ENCODE assay signal across 10 cellular contexts in the genomic region with DNA sequence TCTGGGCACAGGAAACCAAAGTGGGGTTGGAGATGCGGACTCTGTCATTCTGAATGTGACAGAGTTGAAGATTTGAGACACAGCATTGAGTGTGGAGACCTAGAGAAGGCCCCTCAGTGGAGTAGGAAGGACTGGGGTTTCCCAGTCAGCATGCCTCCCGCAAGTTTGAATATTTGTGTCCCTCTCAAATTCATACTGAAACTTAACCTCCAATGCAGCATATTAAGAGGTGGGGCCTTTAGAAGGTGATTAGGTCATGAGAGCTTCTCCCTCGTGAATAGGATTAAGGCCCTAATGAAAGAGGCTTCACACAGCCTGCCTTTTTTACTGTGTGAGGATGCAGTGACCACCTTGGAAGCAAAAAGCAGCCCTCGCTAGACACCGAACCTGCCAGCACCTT. TPM values are rescaled to one million over a fixed set of nuclear protein-coding genes. Genes with fewer than 3 reads are reported as not detected.
DNase-seq lines count a peak whose midpoint lies in the region; ATAC-seq, FAIRE-seq and TF ChIP-seq lines count a peak whose summit lies in the region.
"Had no signal": no experiment of that assay in that cellular context is flagged by ENCODE, and none has a peak within 500 bp of the region (broad histone marks: within the 10 kb centered on the region; RNA-seq: fewer than 3 reads in every experiment).

No MANE protein-coding gene starts in this region.

- H3K27ac ChIP-seq in K562 (ENCODE audit: extremely low read depth, low read depth, low read length) = peak overlapping the region; percentile 15; the same call in 1 of the 3 replicates
- H3K27ac ChIP-seq: stomach had no signal

- intact Hi-C loops in K562 (cut with micrococcal nuclease) = no loop called here

- in situ Hi-C loops in K562 (cut with MboI) = no loop called here

- peak; percentile 56 for ATAC-seq in HG02973 (IDR thresholded peaks at IDR 0.05; ENCODE audit: unreplicated experiment)
- ATAC-seq in K562 = no peak
- ATAC-seq in GM18519 (IDR thresholded peaks at IDR 0.05; ENCODE audit: low FRiP score, unreplicated experiment) = no peak
- ATAC-seq: sciatic nerve had no signal

- BruUV-seq in K562 (replicated peaks; lab: Mats Ljungman, UMichigan) = no TSS peak

- POLR2A ChIA-PET in K562 (lab: Yijun Ruan, JAX) = interaction anchor here (2.8 to 3.7 kb wide), 2 partner anchors 10 to 14 kb away, joined by 12 to 17 read pairs; no protein-coding TSS in a partner anchor

- TF ChIP-seq EP300 in K562 (IDR thresholded peaks at IDR 0.05; ENCODE audit: low read length) = no peak

- FAIRE-seq in K562 (lab: Jason Lieb, UNC) = no peak
- FAIRE-seq: A204.1, endometrium had no signal

- TF ChIP-seq CTCF in K562 (IDR thresholded peaks at IDR 0.05 in 2 of 3, conservative IDR thresholded peaks at IDR 0.05 in 1 of 3; ENCODE audit: insufficient read depth in 2 of 3, low read depth in 1 of 3, low read length in 3 of 3) = no peak

- 89% methylated on average over 5 of the region's 5 CpGs for WGBS in K562 (ENCODE audit: insufficient coverage, low coverage, missing lambda C conversion rate)

- TF ChIP-seq POLR2A in K562 (conservative IDR thresholded peaks at IDR 0.05) = no peak

- H3K4me3 ChIP-seq in K562 = no peak overlapping the region
- H3K4me3 ChIP-seq: stomach had no signal

- H3K79me2 ChIP-seq in K562 (ENCODE audit: control insufficient read depth, insufficient read depth, low read length) = peaks cover 13% of the 10 kb centered on the region

- H3K9ac ChIP-seq in K562 (ENCODE audit: insufficient read depth in 1 of 2, low read depth in 2 of 2, low read length in 2 of 2) = no peak overlapping the region; a peak in 1 of 4 replicates

- peak; percentile 20 for DNase-seq in activated CD4-positive, alpha-beta T cell treated with anti-CD3 and anti-CD28 coated beads for 48 hours
- no peak for DNase-seq in activated CD4-positive, alpha-beta T cell treated with anti-CD3 and anti-CD28 coated beads, Interleukin-2, amount 50 U/mL, for 1 hour
- no peak for DNase-seq in K562 (ENCODE audit: extremely low read depth in 1 of 4, low spot score in 3 of 4)
- no peak for DNase-seq in DMS153 treated with DMSO at 0.1 percent for 48 hours (lab: John Stamatoyannopoulos, UW; ENCODE audit: unreplicated experiment)
- DNase-seq: stomach had no signal

- H3K4me1 ChIP-seq in K562 (replicated peaks in 1 of 2; ENCODE audit: control insufficient read depth in 2 of 2, insufficient read depth in 2 of 2, low read length in 2 of 2) = peaks cover 15 to 21% of the 10 kb centered on the region in 2 experiments

- no peaks in the 10 kb centered on the region for H3K9me3 ChIP-seq in K562 (replicated peaks; ENCODE audit: control insufficient read depth, insufficient read depth, low read depth, low read length)
- H3K9me3 ChIP-seq: stomach had no signal

- H2AFZ ChIP-seq in K562 (ENCODE audit: low read depth, low read length) = no peak overlapping the region

- H3K4me2 ChIP-seq in K562 (ENCODE audit: insufficient read depth, low read length) = no peak overlapping the region

- peaks cover 39% of the 10 kb centered on the region for H3K36me3 ChIP-seq in K562 (ENCODE audit: control insufficient read depth, insufficient read depth, low read length)

- no peaks in the 10 kb centered on the region for H3K9me1 ChIP-seq in K562 (ENCODE audit: control insufficient read depth, insufficient read depth, low read length)

- H3K27me3 ChIP-seq in K562 (ENCODE audit: control insufficient read depth in 2 of 2, insufficient read depth in 2 of 2, low read length in 2 of 2) = no peaks in the 10 kb centered on the region
- H3K27me3 ChIP-seq: stomach had no signal

- no peak for TF ChIP-seq RAD21 in K562 (CRISPR knock-in tag; conservative IDR thresholded peaks at IDR 0.05 in 1 of 2, IDR thresholded peaks at IDR 0.05 in 1 of 2)

- no peaks in the 10 kb centered on the region for H4K20me1 ChIP-seq in K562 (replicated peaks; ENCODE audit: control insufficient read depth, insufficient read depth, low read length)

- CTCF ChIA-PET in K562 (lab: Yijun Ruan, JAX; ENCODE audit: low intra/inter-chr PET ratio) = no interaction called here

RNA-seq across cellular contexts. Expression of gene HDDC3, which starts 8.0 kb away (rescaled TPM):
- 27.3 and 60.3 TPM in 2 replicates for total RNA-seq in K562 (2011; cell fraction: chromatin; rRNA removed; ENCODE audit: low replicate concordance)
- total RNA-seq in K562 (2011; cell fraction: nucleolus; rRNA removed) = 59.5 and 62.4 TPM in 2 replicates
- 46.9 and 47.9 TPM in 2 replicates for total RNA-seq in K562 (2011; cell fraction: nucleoplasm; rRNA removed)
- total RNA-seq in K562 (2014; rRNA removed) (54.1 and 64.9 TPM in 2 replicates), K562 (2014; rRNA removed; fragmentation: Illumina TruSeq; extraction: Trizol) (28.2 and 33.0 TPM in 2 replicates), K562 (2015; rRNA removed; fragmentation: Illumina TruSeq; extraction: Trizol) (36.6 and 36.9 TPM in 2 replicates), K562 (2021) (42.6 and 43.0 TPM in 2 replicates)
- polyA plus RNA-seq in K562 (2011; rRNA removed) (30.8 and 33.4 TPM in 2 replicates), K562 (2014; fragmentation: Illumina TruSeq; extraction: Trizol) (51.7 and 54.2 TPM in 2 replicates), K562 (2014; fragmentation: Nextera tagmentation; extraction: Ambion mirVana) (10 to 100 TPM; 14.9 to 21.3 TPM), K562 (2014; rRNA removed) (55.8 and 65.8 TPM in 2 replicates)
- 37.1 and 49.7 TPM in 2 replicates for polyA plus RNA-seq in K562 (2011; cell fraction: cytosol; rRNA removed)
- polyA plus RNA-seq in K562 (2011; cell fraction: nucleus; rRNA removed) = 37.0 and 41.5 TPM in 2 replicates
- 29.7 and 31.4 TPM in 2 replicates for polyA plus RNA-seq in K562 (2012)
- 21.5 and 26.2 TPM in 2 replicates for polyA minus RNA-seq in K562 (2011; rRNA and poly(A)+ RNA removed)
- polyA minus RNA-seq in K562 (2011; cell fraction: cytosol; rRNA and poly(A)+ RNA removed) = 10.3 and 15.1 TPM in 2 replicates
- 28.9 and 44.4 TPM in 2 replicates for polyA minus RNA-seq in K562 (2011; cell fraction: nucleus; rRNA and poly(A)+ RNA removed)

RNA-seq across cellular contexts. Expression of gene UNC45A, which starts 10.7 kb away (rescaled TPM):
- 131 and 331 TPM in 2 replicates for total RNA-seq in K562 (2011; cell fraction: chromatin; rRNA removed; ENCODE audit: low replicate concordance)
- 205 and 228 TPM in 2 replicates for total RNA-seq in K562 (2011; cell fraction: nucleolus; rRNA removed)
- total RNA-seq in K562 (2011; cell fraction: nucleoplasm; rRNA removed) = 113 and 152 TPM in 2 replicates
- total RNA-seq in K562 (2014; rRNA removed) (59.8 and 65.2 TPM in 2 replicates), K562 (2014; rRNA removed; fragmentation: Illumina TruSeq; extraction: Trizol) (19.2 and 22.6 TPM in 2 replicates), K562 (2015; rRNA removed; fragmentation: Illumina TruSeq; extraction: Trizol) (47.7 and 52.5 TPM in 2 replicates), K562 (2021) (79.0 and 79.3 TPM in 2 replicates)
- polyA plus RNA-seq in K562 (2011; rRNA removed) (43.7 and 56.7 TPM in 2 replicates), K562 (2014; fragmentation: Illumina TruSeq; extraction: Trizol) (35.7 and 46.7 TPM in 2 replicates), K562 (2014; fragmentation: Nextera tagmentation; extraction: Ambion mirVana) (10 to 100 TPM; 22.4 to 23.1 TPM), K562 (2014; rRNA removed) (54.5 and 55.5 TPM in 2 replicates)
- 46.7 and 62.9 TPM in 2 replicates for polyA plus RNA-seq in K562 (2011; cell fraction: cytosol; rRNA removed)
- polyA plus RNA-seq in K562 (2011; cell fraction: nucleus; rRNA removed) = 163 and 164 TPM in 2 replicates
- polyA plus RNA-seq in K562 (2012) = 75.1 and 75.7 TPM in 2 replicates
- polyA minus RNA-seq in K562 (2011; rRNA and poly(A)+ RNA removed) = 51.9 and 58.7 TPM in 2 replicates
- 50.4 and 51.9 TPM in 2 replicates for polyA minus RNA-seq in K562 (2011; cell fraction: cytosol; rRNA and poly(A)+ RNA removed)
- polyA minus RNA-seq in K562 (2011; cell fraction: nucleus; rRNA and poly(A)+ RNA removed) = 51.0 and 77.4 TPM in 2 replicates

RNA-seq across cellular contexts. Expression of gene MAN2A2, which starts 21.3 kb away (rescaled TPM):
- total RNA-seq in K562 (2011; cell fraction: chromatin; rRNA removed; ENCODE audit: low replicate concordance) = 447 and 1,128 TPM in 2 replicates
- total RNA-seq in K562 (2011; cell fraction: nucleolus; rRNA removed) = 692 and 704 TPM in 2 replicates
- 460 and 506 TPM in 2 replicates for total RNA-seq in K562 (2011; cell fraction: nucleoplasm; rRNA removed)
- total RNA-seq in K562 (2014; rRNA removed) (35.0 and 53.7 TPM in 2 replicates), K562 (2014; rRNA removed; fragmentation: Illumina TruSeq; extraction: Trizol) (20.6 and 25.0 TPM in 2 replicates), K562 (2015; rRNA removed; fragmentation: Illumina TruSeq; extraction: Trizol) (43.3 and 43.4 TPM in 2 replicates), K562 (2021) (116 and 151 TPM in 2 replicates)
- polyA plus RNA-seq in K562 (2011; rRNA removed) (71.7 and 195 TPM in 2 replicates), K562 (2014; fragmentation: Illumina TruSeq; extraction: Trizol) (130 and 131 TPM in 2 replicates), K562 (2014; fragmentation: Nextera tagmentation; extraction: Ambion mirVana) (10 to 100 TPM in 1 of 2 experiments, 1 to 10 TPM in 1; 7.3 to 13.7 TPM), K562 (2014; rRNA removed) (114 and 121 TPM in 2 replicates)
- polyA plus RNA-seq in K562 (2011; cell fraction: cytosol; rRNA removed) = 119 and 133 TPM in 2 replicates
- polyA plus RNA-seq in K562 (2011; cell fraction: nucleus; rRNA removed) = 1,870 and 1,995 TPM in 2 replicates
- polyA plus RNA-seq in K562 (2012) = 92.0 and 210 TPM in 2 replicates
- 30.7 and 41.4 TPM in 2 replicates for polyA minus RNA-seq in K562 (2011; rRNA and poly(A)+ RNA removed)
- polyA minus RNA-seq in K562 (2011; cell fraction: cytosol; rRNA and poly(A)+ RNA removed) = 71.5 and 84.4 TPM in 2 replicates
- polyA minus RNA-seq in K562 (2011; cell fraction: nucleus; rRNA and poly(A)+ RNA removed) = 264 and 379 TPM in 2 replicates

RNA-seq across cellular contexts. Expression of gene RCCD1, which starts 30.3 kb away (rescaled TPM):
- 100 and 115 TPM in 2 replicates for total RNA-seq in K562 (2011; cell fraction: chromatin; rRNA removed; ENCODE audit: low replicate concordance)
- 74.7 and 75.5 TPM in 2 replicates for total RNA-seq in K562 (2011; cell fraction: nucleolus; rRNA removed)
- 86.9 and 97.7 TPM in 2 replicates for total RNA-seq in K562 (2011; cell fraction: nucleoplasm; rRNA removed)
- 38.1 and 41.2 TPM in 2 replicates for total RNA-seq in K562 (2014; rRNA removed)
- 17.0 and 18.0 TPM in 2 replicates for total RNA-seq in K562 (2014; rRNA removed; fragmentation: Illumina TruSeq; extraction: Trizol)
- total RNA-seq in K562 (2015; rRNA removed; fragmentation: Illumina TruSeq; extraction: Trizol) = 16.7 and 23.7 TPM in 2 replicates
- total RNA-seq in K562 (2021) = 44.0 and 45.9 TPM in 2 replicates
- 28.5 and 39.6 TPM in 2 replicates for polyA plus RNA-seq in K562 (2011; rRNA removed)
- 17.6 and 22.6 TPM in 2 replicates for polyA plus RNA-seq in K562 (2011; cell fraction: cytosol; rRNA removed)
- 232 and 244 TPM in 2 replicates for polyA plus RNA-seq in K562 (2011; cell fraction: nucleus; rRNA removed)
- 41.3 and 51.9 TPM in 2 replicates for polyA plus RNA-seq in K562 (2012)
- 22.3 and 24.7 TPM in 2 replicates for polyA plus RNA-seq in K562 (2014; fragmentation: Illumina TruSeq; extraction: Trizol)
- polyA plus RNA-seq in K562 (2014; fragmentation: Nextera tagmentation; extraction: Ambion mirVana) = 10 to 100 TPM; 11.1 to 12.2 TPM
- 45.2 and 51.4 TPM in 2 replicates for polyA plus RNA-seq in K562 (2014; rRNA removed)
- polyA minus RNA-seq in K562 (2011; rRNA and poly(A)+ RNA removed) = 10.3 and 13.1 TPM in 2 replicates
- 9.4 and 12.6 TPM in 2 replicates for polyA minus RNA-seq in K562 (2011; cell fraction: cytosol; rRNA and poly(A)+ RNA removed)
- 25.3 and 29.9 TPM in 2 replicates for polyA minus RNA-seq in K562 (2011; cell fraction: nucleus; rRNA and poly(A)+ RNA removed)

RNA-seq across cellular contexts. Expression of gene FES, which starts 40.1 kb away (rescaled TPM):
- total RNA-seq in K562 (2011; cell fraction: chromatin; rRNA removed; ENCODE audit: low replicate concordance) = 3.7 and 18.5 TPM in 2 replicates
- 5.1 and 10.8 TPM in 2 replicates for total RNA-seq in K562 (2011; cell fraction: nucleolus; rRNA removed)
- 3.3 and 6.0 TPM in 2 replicates for total RNA-seq in K562 (2011; cell fraction: nucleoplasm; rRNA removed)
- total RNA-seq in K562 (2014; rRNA removed) = 0.86 and 1.6 TPM in 2 replicates
- total RNA-seq in K562 (2014; rRNA removed; fragmentation: Illumina TruSeq; extraction: Trizol) = 0.73 and 1.1 TPM in 2 replicates
- total RNA-seq in K562 (2015; rRNA removed; fragmentation: Illumina TruSeq; extraction: Trizol) = 0.72 and 1.1 TPM in 2 replicates
- 1.3 and 2.6 TPM in 2 replicates for total RNA-seq in K562 (2021)
- polyA plus RNA-seq in K562 (2011; rRNA removed) = 0.38 and 1.0 TPM in 2 replicates
- polyA plus RNA-seq in K562 (2011; cell fraction: cytosol; rRNA removed) = 0.83 and 1.2 TPM in 2 replicates
- polyA plus RNA-seq in K562 (2011; cell fraction: nucleus; rRNA removed) = 4.8 and 6.6 TPM in 2 replicates
- 1.1 and 2.8 TPM in 2 replicates for polyA plus RNA-seq in K562 (2012)
- polyA plus RNA-seq in K562 (2014; fragmentation: Illumina TruSeq; extraction: Trizol) = 0.55 and 0.66 TPM in 2 replicates
- under 1 TPM; 0.82 to 0.91 TPM for polyA plus RNA-seq in K562 (2014; fragmentation: Nextera tagmentation; extraction: Ambion mirVana)
- polyA plus RNA-seq in K562 (2014; rRNA removed) = 0.78 and 2.5 TPM in 2 replicates
- 0.14 and 0.45 TPM in 2 replicates for polyA minus RNA-seq in K562 (2011; rRNA and poly(A)+ RNA removed)
- 0.86 and 2.5 TPM in 2 replicates for polyA minus RNA-seq in K562 (2011; cell fraction: cytosol; rRNA and poly(A)+ RNA removed)
- 4.0 and 4.3 TPM in 2 replicates for polyA minus RNA-seq in K562 (2011; cell fraction: nucleus; rRNA and poly(A)+ RNA removed)
